Comparison of ENCODE assay signal across 2 cellular contexts in the genomic region with DNA sequence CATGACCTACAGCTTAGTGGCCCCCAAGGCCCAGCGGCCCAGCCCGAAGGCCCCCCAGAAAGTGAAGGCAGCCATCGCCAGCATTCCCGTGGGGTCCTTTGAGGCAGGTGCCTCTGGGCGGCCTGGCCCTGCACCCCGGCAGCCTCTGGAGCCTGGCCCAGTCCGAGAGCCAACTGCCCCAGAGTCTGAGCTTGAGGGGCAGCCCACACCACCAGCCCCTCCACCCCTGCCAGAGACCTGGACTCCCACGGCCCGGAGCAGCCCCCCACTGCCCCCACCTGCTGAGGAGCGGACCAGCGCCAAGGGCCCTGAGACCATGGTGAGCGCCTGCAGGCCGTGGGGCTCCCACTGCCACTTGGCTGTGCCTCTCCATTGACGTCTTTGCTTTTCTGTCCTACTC.
TF ChIP-seq lines count a peak whose summit lies in the region.

No MANE protein-coding gene starts in this region.

TF ChIP-seq in GM23338, 12 proteins besides CTCF, POLR2A, EP300 and RAD21 (continues in another document):
- no peak for TF ChIP-seq JUNB (IDR thresholded peaks at IDR 0.05; ENCODE audit: unreplicated experiment)
- no peak for TF ChIP-seq ZNF114 (CRISPR knock-in tag; IDR thresholded peaks at IDR 0.05)
- TF ChIP-seq CREB1 (CRISPR knock-in tag; IDR thresholded peaks at IDR 0.05; ENCODE audit: low read depth), result no peak
- TF ChIP-seq ETS1 (IDR thresholded peaks at IDR 0.05), result no peak
- TF ChIP-seq, protein P1, sequence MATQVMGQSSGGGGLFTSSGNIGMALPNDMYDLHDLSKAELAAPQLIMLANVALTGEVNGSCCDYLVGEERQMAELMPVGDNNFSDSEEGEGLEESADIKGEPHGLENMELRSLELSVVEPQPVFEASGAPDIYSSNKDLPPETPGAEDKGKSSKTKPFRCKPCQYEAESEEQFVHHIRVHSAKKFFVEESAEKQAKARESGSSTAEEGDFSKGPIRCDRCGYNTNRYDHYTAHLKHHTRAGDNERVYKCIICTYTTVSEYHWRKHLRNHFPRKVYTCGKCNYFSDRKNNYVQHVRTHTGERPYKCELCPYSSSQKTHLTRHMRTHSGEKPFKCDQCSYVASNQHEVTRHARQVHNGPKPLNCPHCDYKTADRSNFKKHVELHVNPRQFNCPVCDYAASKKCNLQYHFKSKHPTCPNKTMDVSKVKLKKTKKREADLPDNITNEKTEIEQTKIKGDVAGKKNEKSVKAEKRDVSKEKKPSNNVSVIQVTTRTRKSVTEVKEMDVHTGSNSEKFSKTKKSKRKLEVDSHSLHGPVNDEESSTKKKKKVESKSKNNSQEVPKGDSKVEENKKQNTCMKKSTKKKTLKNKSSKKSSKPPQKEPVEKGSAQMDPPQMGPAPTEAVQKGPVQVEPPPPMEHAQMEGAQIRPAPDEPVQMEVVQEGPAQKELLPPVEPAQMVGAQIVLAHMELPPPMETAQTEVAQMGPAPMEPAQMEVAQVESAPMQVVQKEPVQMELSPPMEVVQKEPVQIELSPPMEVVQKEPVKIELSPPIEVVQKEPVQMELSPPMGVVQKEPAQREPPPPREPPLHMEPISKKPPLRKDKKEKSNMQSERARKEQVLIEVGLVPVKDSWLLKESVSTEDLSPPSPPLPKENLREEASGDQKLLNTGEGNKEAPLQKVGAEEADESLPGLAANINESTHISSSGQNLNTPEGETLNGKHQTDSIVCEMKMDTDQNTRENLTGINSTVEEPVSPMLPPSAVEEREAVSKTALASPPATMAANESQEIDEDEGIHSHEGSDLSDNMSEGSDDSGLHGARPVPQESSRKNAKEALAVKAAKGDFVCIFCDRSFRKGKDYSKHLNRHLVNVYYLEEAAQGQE (IDR thresholded peaks at IDR 0.05; ENCODE audit: unreplicated experiment), result no peak
- no peak for TF ChIP-seq NANOG (IDR thresholded peaks at IDR 0.05; ENCODE audit: borderline replicate concordance)
- no peak for TF ChIP-seq ZNF462 (CRISPR knock-in tag; IDR thresholded peaks at IDR 0.05)
- no peak for TF ChIP-seq STAT1 (IDR thresholded peaks at IDR 0.05; ENCODE audit: unreplicated experiment)
- no peak for TF ChIP-seq ZNF331 (CRISPR knock-in tag; IDR thresholded peaks at IDR 0.05; ENCODE audit: low read depth)
- TF ChIP-seq EZH2phosphoT487 (IDR thresholded peaks at IDR 0.05; ENCODE audit: unreplicated experiment), result no peak

TF ChIP-seq in GM12878, 131 proteins besides CTCF, POLR2A, EP300 and RAD21:
- TF ChIP-seq SRF (IDR thresholded peaks at IDR 0.05; ENCODE audit: low read depth in 2 of 2, low read length in 2 of 2), result no peak
- TF ChIP-seq NR2F1 (conservative IDR thresholded peaks at IDR 0.05), result no peak
- no peak for TF ChIP-seq SP1 (IDR thresholded peaks at IDR 0.05; ENCODE audit: low read depth, low read length)
- no peak for TF ChIP-seq KAT2A (conservative IDR thresholded peaks at IDR 0.05; ENCODE audit: control insufficient read depth, low read depth, low read length)
- no peak for TF ChIP-seq STAT1 (conservative IDR thresholded peaks at IDR 0.05)
- no peak for TF ChIP-seq WRNIP1 (IDR thresholded peaks at IDR 0.05; ENCODE audit: borderline replicate concordance, low read depth, low read length)
